18 cellular contexts compared by ENCODE assay signal in the genomic region with DNA sequence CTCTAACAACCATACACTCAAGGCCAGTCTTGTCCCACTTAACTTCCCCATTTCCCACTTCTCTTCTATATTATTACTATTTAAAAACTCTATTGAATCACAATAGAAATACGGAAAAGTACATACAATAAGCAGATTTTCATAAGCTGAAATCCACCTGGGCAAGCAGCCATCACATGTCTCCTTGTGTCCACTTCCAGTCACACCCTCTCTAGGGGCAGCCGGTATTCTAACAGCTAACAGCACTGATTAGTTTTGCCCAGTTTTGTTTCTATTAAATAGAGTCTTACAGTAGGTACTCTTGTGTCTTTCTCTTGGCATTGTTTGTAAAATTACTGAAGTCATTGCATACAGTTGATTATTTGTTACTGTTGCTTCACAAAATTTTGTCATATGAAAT. TPM values are rescaled to one million over a fixed set of nuclear protein-coding genes. Genes with fewer than 3 reads are reported as not detected.
DNase-seq lines count a peak whose midpoint lies in the region; TF ChIP-seq lines count a peak whose summit lies in the region.
"Had no signal": no experiment of that assay in that cellular context is flagged by ENCODE, and none has a peak within 500 bp of the region (broad histone marks: within the 10 kb centered on the region; RNA-seq: fewer than 3 reads in every experiment).

No MANE protein-coding gene starts in this region.

- peaks cover 12% of the 10 kb centered on the region; the same call in 1 of the 2 replicates for H4K20me1 ChIP-seq in OCI-LY1 (ENCODE audit: insufficient read depth, low read length)

- H3K4me2 ChIP-seq in OCI-LY1 (ENCODE audit: low read length), result peak overlapping the region; percentile 63

- peaks cover 14% of the 10 kb centered on the region for H3K36me3 Mint-ChIP-seq in activated T-cell treated with anti-CD3 and anti-CD28 coated beads, Interleukin-2, amount 50 U/mL, for 24 hours (ENCODE audit: low read depth)
- H3K36me3 Mint-ChIP-seq: immature natural killer cell had no signal

- TF ChIP-seq EP300 in ovary (IDR thresholded peaks at IDR 0.05), result no peak

- WGBS in ovary, 3 donors, result 57 to 61% (median 61%) methylated on average over 2 of the region's 2 CpGs

- TF ChIP-seq POLR2A in erythroblast (IDR thresholded peaks at IDR 0.05; ENCODE audit: low read length) (no peak), ovary (IDR thresholded peaks at IDR 0.05) (no peak)

- intact Hi-C loops in ovary (cut with DNase I), result no loop called here

- H3K27ac ChIP-seq in OCI-LY1 (ENCODE audit: low read depth, low read length, poor library complexity, severe bottlenecking) (peak overlapping the region; percentile 70), ovary (no peak overlapping the region)
- H3K27ac ChIP-seq: parathyroid adenoma had no signal

- H3K4me3 Mint-ChIP-seq in activated T-cell treated with anti-CD3 and anti-CD28 coated beads, Interleukin-2, amount 50 U/mL, for 24 hours, result no peak overlapping the region
- H3K4me3 Mint-ChIP-seq: activated naive CD8-positive, alpha-beta T cell treated with anti-CD3 and anti-CD28 coated beads, Interleukin-2, amount 50 U/mL, for 24 hours; stimulated activated naive CD8-positive, alpha-beta T cell treated with anti-CD3 and anti-CD28 coated beads, Interleukin-15, amount 100 ng/mL, for 72 hours had no signal

- H3K79me2 ChIP-seq in OCI-LY1 (ENCODE audit: insufficient read depth, low read length), result peaks cover 92% of the 10 kb centered on the region

- peak overlapping the region; percentile 20 for H3K4me3 ChIP-seq in OCI-LY1 (ENCODE audit: low read depth, low read length, poor library complexity, severe bottlenecking)
- no peak overlapping the region for H3K4me3 ChIP-seq in retinal pigment epithelial cell (ENCODE audit: low read length)
- H3K4me3 ChIP-seq in ovary, result no peak overlapping the region
- H3K4me3 ChIP-seq: cardiac muscle cell had no signal

- no peaks in the 10 kb centered on the region for H3K36me3 ChIP-seq in OCI-LY1 (ENCODE audit: insufficient read depth, low read length)
- no peaks in the 10 kb centered on the region for H3K36me3 ChIP-seq in ovary
- H3K36me3 ChIP-seq: cardiac muscle cell had no signal

- no peak overlapping the region for H3K9ac ChIP-seq in OCI-LY1 (ENCODE audit: low read length)
- H3K9ac ChIP-seq: parathyroid adenoma had no signal

- H3K27me3 Mint-ChIP-seq in activated T-cell treated with anti-CD3 and anti-CD28 coated beads, Interleukin-2, amount 50 U/mL, for 24 hours, result no peaks in the 10 kb centered on the region
- H3K27me3 Mint-ChIP-seq: activated naive CD8-positive, alpha-beta T cell treated with anti-CD3 and anti-CD28 coated beads, Interleukin-2, amount 50 U/mL, for 24 hours; stimulated activated naive CD8-positive, alpha-beta T cell treated with anti-CD3 and anti-CD28 coated beads, Interleukin-15, amount 100 ng/mL, for 72 hours had no signal

- H3K9me3 ChIP-seq in OCI-LY1 (ENCODE audit: low read length), result no peaks in the 10 kb centered on the region
- no peaks in the 10 kb centered on the region for H3K9me3 ChIP-seq in ovary

- H3K27me3 ChIP-seq in OCI-LY1 (ENCODE audit: insufficient read depth, low read length) (no peaks in the 10 kb centered on the region), ovary (no peaks in the 10 kb centered on the region)
- H3K27me3 ChIP-seq: cardiac muscle cell had no signal

- TF ChIP-seq CTCF in OCI-LY1 (IDR thresholded peaks at IDR 0.05; ENCODE audit: low read length) (no peak), retinal pigment epithelial cell (conservative IDR thresholded peaks at IDR 0.05; ENCODE audit: low read depth, low read length) (no peak), ovary (IDR thresholded peaks at IDR 0.05) (no peak)

- H3K27ac Mint-ChIP-seq in activated T-cell treated with anti-CD3 and anti-CD28 coated beads, Interleukin-2, amount 50 U/mL, for 24 hours, result peak overlapping the region; percentile 15
- H3K27ac Mint-ChIP-seq: activated naive CD8-positive, alpha-beta T cell treated with anti-CD3 and anti-CD28 coated beads, Interleukin-2, amount 50 U/mL, for 24 hours; stimulated activated naive CD8-positive, alpha-beta T cell treated with anti-CD3 and anti-CD28 coated beads, Interleukin-15, amount 100 ng/mL, for 72 hours had no signal

- H3K4me1 ChIP-seq in OCI-LY1 (ENCODE audit: insufficient read depth, low read length, severe bottlenecking), result peaks cover 85% of the 10 kb centered on the region
- H3K4me1 ChIP-seq in ovary (ENCODE audit: insufficient read depth), result peaks cover 32% of the 10 kb centered on the region

- DNase-seq in activated T-cell treated with anti-CD3 and anti-CD28 coated beads, Interleukin-2, amount 50 U/mL, for 24 hours, result no peak
- no peak for DNase-seq in activated T-cell treated with anti-CD3 and anti-CD28 coated beads for 4 hours
- DNase-seq in erythroblast (lab: John Stamatoyannopoulos, UW), result peak; percentile 18 to 43
- peak; percentile 38 for DNase-seq in retinal pigment epithelial cell (ENCODE audit: low read depth)
- no peak for DNase-seq in NCI-H2107 (lab: John Stamatoyannopoulos, UW)
- no peak for DNase-seq in NOMO-1 treated with dmso at 0.1 percent for 144 hours (lab: John Stamatoyannopoulos, UW; ENCODE audit: unreplicated experiment)
- DNase-seq in ovary, result no peak
- DNase-seq: activated CD4-positive, alpha-beta T cell treated with anti-CD3 and anti-CD28 coated beads, Interleukin-2, amount 50 U/mL, for 4 hours; activated naive CD8-positive, alpha-beta T cell treated with anti-CD3 and anti-CD28 coated beads, Interleukin-2, amount 50 U/mL, for 24 hours; GF-D8; immature natural killer cell; NCI-H1105 treated with DMSO at 0.1 percent for 48 hours; NK-92 treated with Interleukin-12 subunit alpha and Interleukin-12 subunit beta, amount 100 ng/mL, for 24 hours; SHP77 treated with DMSO at 0.1 percent for 48 hours; stimulated activated naive CD8-positive, alpha-beta T cell treated with anti-CD3 and anti-CD28 coated beads, Interleukin-15, amount 100 ng/mL, for 72 hours had no signal

- peaks cover 81% of the 10 kb centered on the region for H3K4me1 Mint-ChIP-seq in activated T-cell treated with anti-CD3 and anti-CD28 coated beads, Interleukin-2, amount 50 U/mL, for 24 hours (ENCODE audit: low read depth)

- no peaks in the 10 kb centered on the region for H3K9me3 Mint-ChIP-seq in activated T-cell treated with anti-CD3 and anti-CD28 coated beads, Interleukin-2, amount 50 U/mL, for 24 hours
- H3K9me3 Mint-ChIP-seq: activated naive CD8-positive, alpha-beta T cell treated with anti-CD3 and anti-CD28 coated beads, Interleukin-2, amount 50 U/mL, for 24 hours; immature natural killer cell; stimulated activated naive CD8-positive, alpha-beta T cell treated with anti-CD3 and anti-CD28 coated beads, Interleukin-15, amount 100 ng/mL, for 72 hours had no signal

- no peaks in the 10 kb centered on the region for H3F3A ChIP-seq in OCI-LY1 (ENCODE audit: insufficient read depth, low read length)

- no peak overlapping the region for H2AFZ ChIP-seq in OCI-LY1 (ENCODE audit: low read length)
- H2AFZ ChIP-seq: parathyroid adenoma had no signal

- H3K9me2 ChIP-seq in OCI-LY1 (ENCODE audit: low read depth, low read length), result no peaks in the 10 kb centered on the region

RNA-seq across cellular contexts. Expression of a gene that starts 37.8 kb away (rescaled TPM):
- total RNA-seq in ovary, result 100 to 1,000 TPM in 6 of 7 donors, 10 to 100 TPM in 1; 98.4 to 122 (median 114) TPM
- 10 to 100 TPM; 36.4 to 47.7 TPM for polyA plus RNA-seq in ovary

Comparison
In these comparisons a context has a peak if more than half of its experiments do, and no peak if none do; other contexts are left out.
1. DNase-seq: peak in erythroblast (2 of 2) and retinal pigment epithelial cell (single experiment); none in activated T-cell treated with anti-CD3 and anti-CD28 coated beads, Interleukin-2, amount 50 U/mL, for 24 hours (single experiment), activated T-cell treated with anti-CD3 and anti-CD28 coated beads for 4 hours (single experiment), NCI-H2107 (single experiment), NOMO-1 treated with dmso at 0.1 percent for 144 hours (single experiment) and ovary (0 of 5).